Comparison of ENCODE assay signal across 25 cellular contexts in genomic region chr12:103829092-103829491, GRCh38. TPM values are rescaled to one million over a fixed set of nuclear protein-coding genes. Genes with fewer than 3 reads are reported as not detected.
DNase-seq lines count a peak whose midpoint lies in the region; ATAC-seq, FAIRE-seq and TF ChIP-seq lines count a peak whose summit lies in the region.
"Had no signal": no experiment of that assay in that cellular context is flagged by ENCODE, and none has a peak within 500 bp of the region (broad histone marks: within the 10 kb centered on the region; RNA-seq: fewer than 3 reads in every experiment).

No MANE protein-coding gene starts in this region.

- H3K27ac ChIP-seq in right atrium auricular region (no peak overlapping the region), PC-3 (ENCODE audit: low read length) (no peak overlapping the region), upper lobe of right lung (no peak overlapping the region), small intestine (ENCODE audit: low read depth in 1 of 2, low read length in 1 of 2) (no peak overlapping the region)
- H3K27ac ChIP-seq: C4-2B, KMS-11, lower lobe of right lung had no signal

- no peak overlapping the region for H3K27ac Mint-ChIP-seq in activated naive CD4-positive, alpha-beta T cell treated with anti-CD3 and anti-CD28 coated beads, Interleukin-2, amount 10 ng/mL, durations not matched to agents 7 days and 5 days
- H3K27ac Mint-ChIP-seq: activated CD8-positive, alpha-beta memory T cell treated with anti-CD3 and anti-CD28 coated beads, Interleukin-2, amount 10 ng/mL, durations not matched to agents 7 days and 5 days; brain; endodermal cell; immature natural killer cell had no signal

- H3K79me2 ChIP-seq in PC-3 (ENCODE audit: low read length) = peaks cover 99% of the 10 kb centered on the region

- ATAC-seq in left ventricle myocardium superior (peak; percentile 24), PC-3 (peak; percentile 23; the same call in 1 of the 2 replicates), upper lobe of right lung (peak; percentile 70)
- ATAC-seq: activated CD8-positive, alpha-beta memory T cell treated with anti-CD3 and anti-CD28 coated beads, Interleukin-2, amount 10 ng/mL, durations not matched to agents 7 days and 5 days had no signal

- H3F3A ChIP-seq in PC-3 (ENCODE audit: low read length, unreplicated experiment) = no peaks in the 10 kb centered on the region

- H3K4me3 ChIP-seq in right atrium auricular region (no peak overlapping the region), PC-3 (ENCODE audit: low read length) (no peak overlapping the region), fibroblast of the aortic adventitia (ENCODE audit: low read depth, low read length) (no peak overlapping the region), upper lobe of right lung (no peak overlapping the region), small intestine (ENCODE audit: low read depth in 1 of 2, low read length in 2 of 2) (no peak overlapping the region)
- H3K4me3 ChIP-seq: lower lobe of right lung, vagina had no signal

- no TSS peak for BruUV-seq in PC-3 (replicated peaks; lab: Mats Ljungman, UMichigan)

- no peaks in the 10 kb centered on the region for H3K27me3 ChIP-seq in right atrium auricular region
- H3K27me3 ChIP-seq in PC-3 (ENCODE audit: low read length) = no peaks in the 10 kb centered on the region
- H3K27me3 ChIP-seq in upper lobe of right lung = no peaks in the 10 kb centered on the region
- no peaks in the 10 kb centered on the region for H3K27me3 ChIP-seq in small intestine (ENCODE audit: control insufficient read depth in 2 of 2, insufficient read depth in 2 of 2, low read length in 2 of 2)
- H3K27me3 ChIP-seq: vagina had no signal

- H3K4me1 ChIP-seq in right atrium auricular region (no peaks in the 10 kb centered on the region), PC-3 (ENCODE audit: insufficient read depth, low read length) (peaks cover 23% of the 10 kb centered on the region), upper lobe of right lung (peaks cover 6% of the 10 kb centered on the region), small intestine (ENCODE audit: control insufficient read depth in 2 of 2, insufficient read depth in 1 of 2, low read depth in 1 of 2, low read length in 1 of 2) (no peaks in the 10 kb centered on the region)

- POLR2A ChIA-PET in PC-3 (lab: Charles Lee; ENCODE audit: unreplicated experiment) = no interaction called here

- no peaks in the 10 kb centered on the region for H3K27me3 Mint-ChIP-seq in activated naive CD4-positive, alpha-beta T cell treated with anti-CD3 and anti-CD28 coated beads, Interleukin-2, amount 10 ng/mL, durations not matched to agents 7 days and 5 days
- H3K27me3 Mint-ChIP-seq: activated CD8-positive, alpha-beta memory T cell treated with anti-CD3 and anti-CD28 coated beads, Interleukin-2, amount 10 ng/mL, durations not matched to agents 7 days and 5 days; brain had no signal

- CTCF ChIA-PET in PC-3 (lab: Charles Lee) = no interaction called here
- CTCF ChIA-PET in activated naive CD4-positive, alpha-beta T cell treated with anti-CD3 and anti-CD28 coated beads, Interleukin-2, amount 10 ng/mL, durations not matched to agents 7 days and 5 days (lab: Charles Lee) = no interaction called here

- peaks cover 20% of the 10 kb centered on the region; the same call in 1 of the 2 replicates for H4K20me1 ChIP-seq in PC-3 (ENCODE audit: low read length)

- no peak for TF ChIP-seq CTCF in right atrium auricular region (IDR thresholded peaks at IDR 0.05)
- no peak for TF ChIP-seq CTCF in PC-3 (conservative IDR thresholded peaks at IDR 0.05; ENCODE audit: low read depth, low read length)
- no peak for TF ChIP-seq CTCF in fibroblast of the aortic adventitia (IDR thresholded peaks at IDR 0.05; ENCODE audit: insufficient read depth, low read length)
- TF ChIP-seq CTCF in upper lobe of right lung (IDR thresholded peaks at IDR 0.05) = no peak

- no peaks in the 10 kb centered on the region for H3K36me3 Mint-ChIP-seq in activated naive CD4-positive, alpha-beta T cell treated with anti-CD3 and anti-CD28 coated beads, Interleukin-2, amount 10 ng/mL, durations not matched to agents 7 days and 5 days
- H3K36me3 Mint-ChIP-seq: immature natural killer cell had no signal

- H3K4me2 ChIP-seq in PC-3 (ENCODE audit: low read length) = no peak overlapping the region
- H3K4me2 ChIP-seq: KMS-11 had no signal

- intact Hi-C loops in left ventricle myocardium superior (cut with micrococcal nuclease) = no loop called here
- intact Hi-C loops in PC-3 (cut with micrococcal nuclease) = loop anchor here (5.0 kb wide), 1 partner anchor 38 kb away; no protein-coding TSS in a partner anchor
- intact Hi-C loops in upper lobe of right lung (cut with DNase I) = no loop called here

- H3K36me3 ChIP-seq in right atrium auricular region = no peaks in the 10 kb centered on the region
- no peaks in the 10 kb centered on the region; the same call in 1 of the 2 replicates for H3K36me3 ChIP-seq in PC-3 (ENCODE audit: low read depth, low read length)
- H3K36me3 ChIP-seq in upper lobe of right lung = no peaks in the 10 kb centered on the region
- H3K36me3 ChIP-seq in small intestine (ENCODE audit: control insufficient read depth in 2 of 2, insufficient read depth in 2 of 2, low read length in 2 of 2) = no peaks in the 10 kb centered on the region
- H3K36me3 ChIP-seq: lower lobe of right lung, vagina had no signal

- H3K9me3 Mint-ChIP-seq in activated naive CD4-positive, alpha-beta T cell treated with anti-CD3 and anti-CD28 coated beads, Interleukin-2, amount 10 ng/mL, durations not matched to agents 7 days and 5 days = peaks cover 4% of the 10 kb centered on the region
- H3K9me3 Mint-ChIP-seq: immature natural killer cell had no signal

- no peak overlapping the region for H2AFZ ChIP-seq in PC-3 (ENCODE audit: low read length)

- H3K9me2 ChIP-seq in PC-3 (replicated peaks; ENCODE audit: low read length) = no peaks in the 10 kb centered on the region

- no peak for FAIRE-seq in small intestine (lab: Jason Lieb, UNC)
- FAIRE-seq: colon had no signal

- no peak overlapping the region for H3K4me3 Mint-ChIP-seq in activated naive CD4-positive, alpha-beta T cell treated with anti-CD3 and anti-CD28 coated beads, Interleukin-2, amount 10 ng/mL, durations not matched to agents 7 days and 5 days
- H3K4me3 Mint-ChIP-seq: activated CD8-positive, alpha-beta memory T cell treated with anti-CD3 and anti-CD28 coated beads, Interleukin-2, amount 10 ng/mL, durations not matched to agents 7 days and 5 days; brain; endodermal cell; immature natural killer cell had no signal

- H3K9me3 ChIP-seq in right atrium auricular region = peaks cover 0 to 9% of the 10 kb centered on the region in 2 donors
- H3K9me3 ChIP-seq in PC-3 (ENCODE audit: low read length) = no peaks in the 10 kb centered on the region
- H3K9me3 ChIP-seq in upper lobe of right lung = no peaks in the 10 kb centered on the region
- no peaks in the 10 kb centered on the region for H3K9me3 ChIP-seq in small intestine (ENCODE audit: control insufficient read depth, low read depth)
- H3K9me3 ChIP-seq: lower lobe of right lung, vagina had no signal

- no peak overlapping the region for H3K9ac ChIP-seq in PC-3 (ENCODE audit: low read length)
- H3K9ac ChIP-seq: KMS-11 had no signal

- no peak for DNase-seq in left ventricle myocardium superior
- no peak for DNase-seq in right atrium auricular region (ENCODE audit: low spot score)
- no peak for DNase-seq in PC-3
- peak; percentile 18 for DNase-seq in fibroblast of the aortic adventitia (ENCODE audit: low read depth)
- no peak for DNase-seq in upper lobe of right lung
- no peak for DNase-seq in activated naive CD4-positive, alpha-beta T cell treated with anti-CD3 and anti-CD28 coated beads, Interleukin-2, amount 10 ng/mL, durations not matched to agents 7 days and 5 days
- no peak for DNase-seq in NCI-H187 treated with DMSO at 0.1 percent for 48 hours (lab: John Stamatoyannopoulos, UW)
- no peak for DNase-seq in small intestine
- DNase-seq: activated CD4-positive, alpha-beta T cell treated with anti-CD3 and anti-CD28 coated beads for 48 hours; activated CD8-positive, alpha-beta memory T cell treated with anti-CD3 and anti-CD28 coated beads, Interleukin-2, amount 10 ng/mL, durations not matched to agents 7 days and 5 days; DMS 273 treated with DMSO at 0.1 percent for 48 hours; endodermal cell; immature natural killer cell; lower lobe of right lung; NCI-H1105; NCI-H2081 treated with DMSO at 0.1 percent for 48 hours; NCI-H446; NK-92 treated with Interleukin-12 subunit alpha and Interleukin-12 subunit beta, amount 100 ng/mL, for 24 hours; occipital lobe; substantia nigra had no signal

- no peaks in the 10 kb centered on the region for H3K4me1 Mint-ChIP-seq in activated naive CD4-positive, alpha-beta T cell treated with anti-CD3 and anti-CD28 coated beads, Interleukin-2, amount 10 ng/mL, durations not matched to agents 7 days and 5 days
- H3K4me1 Mint-ChIP-seq: activated CD8-positive, alpha-beta memory T cell treated with anti-CD3 and anti-CD28 coated beads, Interleukin-2, amount 10 ng/mL, durations not matched to agents 7 days and 5 days; immature natural killer cell had no signal

RNA-seq across cellular contexts. Expression of gene NT5DC3, which starts 11.9 kb away (rescaled TPM):
- total RNA-seq in left ventricle myocardium superior (3.3 TPM), right atrium auricular region (1 to 10 TPM; 2.3 to 2.4 TPM), PC-3 (2014; rRNA removed) (14.9 and 15.7 TPM in 2 replicates), fibroblast of the aortic adventitia (ENCODE audit: low replicate concordance) (7.0 and 11.7 TPM in 2 replicates), upper lobe of right lung (6.5 TPM)
- polyA plus RNA-seq in small intestine = 1 to 10 TPM in 1 of 3 donors, under 1 TPM in 2; 0.22 to 1.3 (median 0.27) TPM
